ENCODE assay signal across 7 cellular contexts in the genomic region with DNA sequence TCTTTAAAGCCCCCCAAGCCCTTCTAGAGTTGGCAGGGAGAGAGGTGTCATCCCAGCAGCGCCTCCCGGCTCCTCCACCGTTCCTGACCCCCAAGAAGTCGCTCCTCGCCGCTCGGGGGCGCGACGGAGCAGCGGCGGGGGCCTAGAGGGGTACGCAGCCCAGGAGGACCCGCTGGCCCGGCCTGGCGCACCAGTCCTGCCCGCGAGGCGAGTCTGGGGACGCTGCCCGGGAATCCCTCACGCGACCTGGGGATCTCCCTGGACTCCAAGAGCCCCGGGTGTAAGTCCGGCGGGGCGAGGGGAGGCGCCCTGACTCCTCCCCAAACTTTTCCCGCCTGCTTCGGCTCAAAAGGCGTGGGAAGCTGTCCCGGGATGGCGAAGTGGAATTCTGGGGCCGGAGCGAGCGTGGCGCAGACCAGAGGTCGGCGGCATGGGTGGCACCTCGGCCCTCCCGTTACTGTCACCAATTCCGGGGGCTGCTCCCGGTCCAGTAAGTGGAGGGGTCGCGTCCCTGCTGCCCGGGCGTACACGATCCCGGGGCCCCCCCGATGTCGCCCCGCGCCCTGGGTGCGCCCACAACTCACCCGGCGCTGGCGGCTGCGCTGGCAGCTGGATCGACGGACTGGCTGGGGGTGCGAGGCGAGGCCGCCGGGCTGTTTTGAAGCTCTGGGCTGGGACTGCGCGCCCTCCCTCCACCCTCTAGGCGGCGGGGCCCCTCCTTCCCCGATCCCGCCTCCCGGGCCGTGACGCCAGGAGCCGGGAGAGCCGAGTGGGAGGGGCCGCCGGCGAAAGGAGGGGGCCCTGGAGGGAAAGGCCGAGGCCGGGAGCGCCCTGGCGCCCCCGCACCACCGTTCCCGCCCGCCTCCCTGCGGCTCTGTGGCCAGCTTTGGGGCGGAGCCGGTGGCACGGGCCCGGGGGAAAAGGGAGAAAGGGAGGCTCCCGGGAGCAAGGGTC. TPM values are rescaled to one million over a fixed set of nuclear protein-coding genes. Genes with fewer than 3 reads are reported as not detected.
A peak's percentile ranks its signal among the peaks of the same experiment; 100 is the strongest.
DNase-seq lines count a peak whose midpoint lies in the region; ATAC-seq, FAIRE-seq and TF ChIP-seq lines count a peak whose summit lies in the region.

A gene with protein sequence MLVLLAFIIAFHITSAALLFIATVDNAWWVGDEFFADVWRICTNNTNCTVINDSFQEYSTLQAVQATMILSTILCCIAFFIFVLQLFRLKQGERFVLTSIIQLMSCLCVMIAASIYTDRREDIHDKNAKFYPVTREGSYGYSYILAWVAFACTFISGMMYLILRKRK (minus strand): TSS at position 634 of the 954 bp plus-strand sequence. CDS start 32,981 bp downstream, outside the sequence.

- peaks cover 5% of the 10 kb centered on the region for H3K27me3 Mint-ChIP-seq in chondrocyte (ENCODE audit: low read depth)
- peaks cover 8 to 21% (median 10%) of the 10 kb centered on the region in 3 donors for H3K27me3 Mint-ChIP-seq in immature natural killer cell (ENCODE audit: low read depth in 3 of 3)

- H3K4me1 Mint-ChIP-seq in chondrocyte (ENCODE audit: low read depth) (peaks cover 36% of the 10 kb centered on the region), immature natural killer cell (no peaks in the 10 kb centered on the region)

- no peaks in the 10 kb centered on the region for H3K36me3 Mint-ChIP-seq in chondrocyte (ENCODE audit: low read depth)
- H3K36me3 Mint-ChIP-seq in immature natural killer cell = no peaks in the 10 kb centered on the region

- FAIRE-seq in GM12891 (lab: Jason Lieb, UNC) = no peak

- H3K4me3 Mint-ChIP-seq in chondrocyte (ENCODE audit: unreplicated experiment) (peak within 1 kb of the TSS; percentile 72), immature natural killer cell (no peak within 1 kb of the TSS)

- no peaks in the 10 kb centered on the region for H3K9me3 Mint-ChIP-seq in chondrocyte (ENCODE audit: low read depth)
- no peaks in the 10 kb centered on the region for H3K9me3 Mint-ChIP-seq in immature natural killer cell

- ATAC-seq in HG03571 (IDR thresholded peaks at IDR 0.05; ENCODE audit: unreplicated experiment) = no peak

- no peak for TF ChIP-seq POLR2A in GM12891 (IDR thresholded peaks at IDR 0.05; ENCODE audit: low read depth, low read length)

- DNase-seq in GM12891 (ENCODE audit: insufficient read length, low spot score) (peak; percentile 52), NCI-H345 (lab: John Stamatoyannopoulos, UW) (peak; percentile 87), chondrocyte (ENCODE audit: low spot score) (no peak), iris pigment epithelial cell (ENCODE audit: low read depth) (peak; percentile 50), immature natural killer cell (no peak)
- DNase-seq in stimulated activated CD8-positive, alpha-beta memory T cell treated with anti-CD3 and anti-CD28 coated beads, Interleukin-4, amount 100 ng/mL, for 48 hours = peak; percentile 26

- TF ChIP-seq CTCF in chondrocyte (IDR thresholded peaks at IDR 0.05) = peak; percentile 76

- H3K27ac Mint-ChIP-seq in chondrocyte (ENCODE audit: unreplicated experiment) (peak within 1 kb of the TSS; percentile 36), immature natural killer cell (no peak within 1 kb of the TSS)

TF ChIP-seq in GM12891, 5 proteins besides CTCF, POLR2A, EP300 and RAD21:
- no peak for TF ChIP-seq POLR2AphosphoS5 (IDR thresholded peaks at IDR 0.05; ENCODE audit: low read depth, low read length)
- no peak for TF ChIP-seq SPI1 (IDR thresholded peaks at IDR 0.05; ENCODE audit: low read depth, low read length)
- no peak for TF ChIP-seq PAX5 (IDR thresholded peaks at IDR 0.05; ENCODE audit: insufficient read depth, low read length, severe bottlenecking)
- TF ChIP-seq TAF1 (IDR thresholded peaks at IDR 0.05; ENCODE audit: low read depth, low read length) = no peak
- no peak for TF ChIP-seq POU2F2 (IDR thresholded peaks at IDR 0.05; ENCODE audit: low read depth, low read length)

RNA-seq across cellular contexts. Expression of the gene that starts here (rescaled TPM):
- polyA plus RNA-seq in GM12891 (2012; ENCODE audit: low read depth, missing spikeins) = 0.26 TPM
- total RNA-seq in chondrocyte = 8.1 to 14.6 TPM (median 11.9 TPM) in 3 replicates
- not detected for polyA plus RNA-seq in immature natural killer cell

Comparison
In these comparisons a context has a peak if more than half of its experiments do, and no peak if none do; other contexts are left out.
1. DNase-seq: peak in GM12891 (single experiment), NCI-H345 (single experiment), iris pigment epithelial cell (single experiment) and stimulated activated CD8-positive, alpha-beta memory T cell treated with anti-CD3 and anti-CD28 coated beads, Interleukin-4, amount 100 ng/mL, for 48 hours (single experiment); none in chondrocyte (single experiment) and immature natural killer cell (0 of 3).